In the genomic region with DNA sequence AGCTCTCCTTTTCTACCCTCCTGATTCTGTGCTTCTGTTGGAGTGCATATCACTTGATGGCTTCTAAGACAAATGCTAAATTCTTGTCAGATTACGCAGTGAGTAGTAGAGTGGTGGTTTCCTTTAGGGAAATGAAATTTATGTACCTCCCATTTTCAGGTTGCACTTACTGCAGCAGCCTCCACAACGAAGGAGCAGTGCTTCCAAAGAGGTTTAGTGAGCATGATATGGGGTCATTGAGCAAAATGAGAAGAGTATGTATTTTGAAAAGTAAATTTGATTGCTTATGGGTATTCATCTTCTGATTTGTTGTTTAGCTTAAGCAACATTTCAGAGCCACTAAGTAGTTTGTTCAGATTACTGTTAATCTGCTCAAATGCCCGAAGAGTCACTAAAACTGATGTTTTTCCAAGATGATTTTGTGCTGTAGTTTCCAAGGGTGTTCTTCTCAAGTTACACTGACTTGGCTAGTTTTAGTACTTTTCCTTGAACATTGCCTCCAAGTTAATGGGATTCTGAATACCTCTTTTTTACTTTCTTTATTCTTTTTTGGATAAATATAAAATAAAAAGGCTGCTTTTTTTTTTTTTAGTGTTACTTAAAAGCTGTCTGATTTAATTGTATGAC, we compare ENCODE assay signal across 1 cellular context.
TF ChIP-seq lines count a peak whose summit lies in the region.

No MANE protein-coding gene starts in this region.

TF ChIP-seq in HepG2, 621 proteins besides CTCF, POLR2A, EP300 and RAD21 (continued from another document):
- TF ChIP-seq ZNF253 (CRISPR knock-in tag; IDR thresholded peaks at IDR 0.05; ENCODE audit: borderline replicate concordance) = no peak
- no peak for TF ChIP-seq POLR2AphosphoS5 (IDR thresholded peaks at IDR 0.05; ENCODE audit: low read depth, low read length)
- TF ChIP-seq KLF11 (CRISPR knock-in tag; IDR thresholded peaks at IDR 0.05) = no peak
- no peak for TF ChIP-seq ELF3 (CRISPR knock-in tag; IDR thresholded peaks at IDR 0.05)
- no peak for TF ChIP-seq ZNF180 (CRISPR knock-in tag; IDR thresholded peaks at IDR 0.05; ENCODE audit: borderline replicate concordance, low read depth)
- TF ChIP-seq RBAK (CRISPR knock-in tag; IDR thresholded peaks at IDR 0.05) = no peak
- no peak for TF ChIP-seq REPIN1 (CRISPR knock-in tag; IDR thresholded peaks at IDR 0.05; ENCODE audit: borderline replicate concordance, low read depth)
- TF ChIP-seq NFE2 (CRISPR knock-in tag; IDR thresholded peaks at IDR 0.05) = no peak
- TF ChIP-seq ZNF510 (CRISPR knock-in tag; IDR thresholded peaks at IDR 0.05; ENCODE audit: low read depth) = no peak
- no peak for TF ChIP-seq SRSF1 (optimal IDR thresholded peaks at IDR 0.05; ENCODE audit: low read depth, low read length)
- TF ChIP-seq PITX1 (CRISPR knock-in tag; IDR thresholded peaks at IDR 0.05) = no peak
- TF ChIP-seq ZNF749 (CRISPR knock-in tag; IDR thresholded peaks at IDR 0.05; ENCODE audit: borderline replicate concordance) = no peak
